16 cellular contexts compared by ENCODE assay signal in genomic region chr1:170445096-170445495, GRCh38.
DNase-seq lines count a peak whose midpoint lies in the region; ATAC-seq and TF ChIP-seq lines count a peak whose summit lies in the region.
"Had no signal": no experiment of that assay in that cellular context is flagged by ENCODE, and none has a peak within 500 bp of the region (broad histone marks: within the 10 kb centered on the region; RNA-seq: fewer than 3 reads in every experiment).

No MANE protein-coding gene starts in this region.

- no peaks in the 10 kb centered on the region for H3K36me3 ChIP-seq in Peyer's patch
- H3K36me3 ChIP-seq: neutrophil, sigmoid colon had no signal

- H3K27ac ChIP-seq in epithelial cell of prostate (peak overlapping the region; percentile 33), Peyer's patch (no peak overlapping the region)
- H3K27ac ChIP-seq: coronary artery, neutrophil, sigmoid colon had no signal

- no peaks in the 10 kb centered on the region for H3K4me1 ChIP-seq in Peyer's patch
- H3K4me1 ChIP-seq: sigmoid colon had no signal

- intact Hi-C loops in Right ventricle myocardium inferior (cut with DNase I) = no loop called here

- no peaks in the 10 kb centered on the region for H3K9me3 ChIP-seq in Peyer's patch
- H3K9me3 ChIP-seq: neutrophil, sigmoid colon had no signal

- TF ChIP-seq POLR2A in GM18505 (IDR thresholded peaks at IDR 0.05; ENCODE audit: borderline replicate concordance, extremely low read depth, insufficient read depth, insufficient read length) = no peak
- TF ChIP-seq POLR2A in Peyer's patch (IDR thresholded peaks at IDR 0.05) = no peak

- H3K4me3 ChIP-seq in Peyer's patch = no peak overlapping the region
- H3K4me3 ChIP-seq: coronary artery, sigmoid colon had no signal

- DNase-seq in Daoy (ENCODE audit: low read depth) (peak; percentile 64), M059J (ENCODE audit: low read depth) (peak; percentile 65), epithelial cell of prostate (ENCODE audit: low read depth, low spot score) (no peak), non-pigmented ciliary epithelial cell (ENCODE audit: low read depth) (peak; percentile 68), Right ventricle myocardium inferior (ENCODE audit: missing footprints) (no peak), Peyer's patch (no peak)
- DNase-seq: C1 segment of cervical spinal cord, NCI-H774, RPMI8226, sigmoid colon, T-cell had no signal

- H3K27me3 ChIP-seq in Peyer's patch = no peaks in the 10 kb centered on the region
- H3K27me3 ChIP-seq: neutrophil, sigmoid colon had no signal

- no peak for TF ChIP-seq CTCF in Peyer's patch (IDR thresholded peaks at IDR 0.05)

- ATAC-seq in GM18505 (IDR thresholded peaks at IDR 0.05; ENCODE audit: unreplicated experiment) = no peak
- ATAC-seq in GM18517 (IDR thresholded peaks at IDR 0.05; ENCODE audit: unreplicated experiment) = no peak
- no peak for ATAC-seq in Right ventricle myocardium inferior
- ATAC-seq: T-cell, WTC11 had no signal

Comparison
In these comparisons a context has a peak if more than half of its experiments do, and no peak if none do; other contexts are left out.
1. DNase-seq: peak in Daoy (single experiment), M059J (single experiment) and non-pigmented ciliary epithelial cell (single experiment); none in epithelial cell of prostate (single experiment), Right ventricle myocardium inferior (single experiment) and Peyer's patch (0 of 3).